8 cellular contexts compared by ENCODE assay signal in the genomic region with DNA sequence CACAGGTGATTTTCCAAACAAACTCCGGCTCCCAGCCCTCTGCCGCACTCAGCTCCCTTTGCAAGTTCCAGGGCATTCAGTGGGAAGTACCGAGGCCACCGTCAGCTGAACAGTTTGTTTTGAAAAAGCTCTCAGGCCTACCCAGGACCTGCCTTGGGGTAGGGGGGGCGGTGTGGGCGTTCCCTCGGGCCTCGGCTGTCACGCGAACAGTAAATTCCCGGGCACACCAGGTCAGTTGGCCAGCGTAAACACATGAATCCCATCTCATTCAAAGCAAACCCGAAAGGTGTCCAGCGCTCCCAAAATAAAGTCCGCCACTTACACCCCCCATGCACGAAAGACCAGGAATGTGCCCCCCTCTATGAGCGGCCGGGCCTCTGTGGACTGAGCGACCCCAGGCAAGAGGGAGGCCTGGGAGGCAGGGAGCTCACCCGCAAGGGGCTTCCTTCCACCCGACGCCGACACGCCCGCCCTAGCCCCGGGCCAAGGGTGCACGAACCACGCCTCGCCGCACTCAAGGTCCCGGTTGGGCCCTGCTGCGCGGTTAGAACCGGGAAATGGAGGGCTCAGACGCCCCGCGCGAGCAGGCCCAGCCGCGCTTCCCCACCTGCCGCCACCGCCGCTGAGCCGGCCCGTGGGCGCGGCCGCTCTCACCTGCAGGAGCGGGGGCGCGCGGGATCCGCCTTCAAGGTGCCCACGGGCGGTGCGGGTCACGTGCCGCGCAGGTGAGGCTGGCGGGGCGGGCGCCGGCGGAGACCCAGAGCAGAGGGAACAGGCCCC. TPM values are rescaled to one million over a fixed set of nuclear protein-coding genes. Genes with fewer than 3 reads are reported as not detected.
DNase-seq lines count a peak whose midpoint lies in the region; TF ChIP-seq lines count a peak whose summit lies in the region.

Gene WDSUB1 (minus strand): TSS at position 775 of the 780 bp plus-strand sequence. CDS start 3,634 bp downstream, outside the sequence.

- H4K5ac ChIP-seq in mesendoderm (ENCODE audit: low read length) = peak within 1 kb of the TSS; percentile 17

- no peak within 1 kb of the TSS for H2BK120ac ChIP-seq in mesendoderm (ENCODE audit: low read depth, low read length)

- H3K4me2 ChIP-seq in mesendoderm (ENCODE audit: low read length) = peak within 1 kb of the TSS; percentile 38

- WGBS in endodermal cell (ENCODE audit: insufficient coverage in 1 of 2, insufficient read length in 1 of 2), 2 experiments = 4 to 9% methylated on average over 13 to 64 of the region's 64 CpGs
- WGBS in mesendoderm (ENCODE audit: extremely low coverage, insufficient coverage, low lambda C conversion rate) = no CpG with 5 or more reads among the region's 64 CpGs

- peaks cover 2% of the 10 kb centered on the region for H3K36me3 Mint-ChIP-seq in activated CD4-positive, alpha-beta T cell treated with anti-CD3 and anti-CD28 coated beads, Interleukin-2, amount 10 ng/mL, durations not matched to agents 24 days and 14 days (ENCODE audit: low read depth)
- peaks cover 13% of the 10 kb centered on the region for H3K36me3 Mint-ChIP-seq in endodermal cell (ENCODE audit: low read depth)

- no peaks in the 10 kb centered on the region for H3K27me3 Mint-ChIP-seq in activated CD4-positive, alpha-beta T cell treated with anti-CD3 and anti-CD28 coated beads, Interleukin-2, amount 10 ng/mL, durations not matched to agents 24 days and 14 days
- no peaks in the 10 kb centered on the region for H3K27me3 Mint-ChIP-seq in endodermal cell (ENCODE audit: insufficient read depth)

- H3K4me1 ChIP-seq in endodermal cell (ENCODE audit: control insufficient read depth, insufficient read depth, low read length) (no peaks in the 10 kb centered on the region), mesendoderm (ENCODE audit: control insufficient read depth, low read depth, low read length) (peaks cover 2% of the 10 kb centered on the region)

- peak within 1 kb of the TSS; percentile 47 for H3K18ac ChIP-seq in mesendoderm (ENCODE audit: low read length)

- no peak within 1 kb of the TSS for H2AK5ac ChIP-seq in mesendoderm (ENCODE audit: low read length)

- CTCF ChIA-PET in HEK293T (lab: Yijun Ruan, JAX) = interaction anchor here (0.7 kb wide), 1 partner anchor 221 kb away, joined by 3 read pairs; no protein-coding TSS in a partner anchor

- H3K27ac ChIP-seq in endodermal cell (ENCODE audit: low read depth, low read length) (peak within 1 kb of the TSS; percentile 78), mesendoderm (ENCODE audit: low read depth, low read length) (peak within 1 kb of the TSS; percentile 74)

- intact Hi-C loops in activated CD4-positive, alpha-beta T cell treated with anti-CD3 and anti-CD28 coated beads, Interleukin-2, amount 10 ng/mL, durations not matched to agents 24 days and 14 days (cut with micrococcal nuclease) = loop anchor here (1.0 to 10.0 kb wide), 2 partner anchors 426 to 609 kb away; partner anchors contain the start of gene MARCHF7

- H3K27me3 ChIP-seq in endodermal cell (ENCODE audit: control insufficient read depth, insufficient read depth, low read length, poor library complexity, severe bottlenecking) (no peaks in the 10 kb centered on the region), mesendoderm (ENCODE audit: insufficient read depth, low read length, poor library complexity) (no peaks in the 10 kb centered on the region)

- no peak within 1 kb of the TSS for H2BK15ac ChIP-seq in mesendoderm (replicated peaks; ENCODE audit: low read depth)

- no peak within 1 kb of the TSS for H2BK5ac ChIP-seq in mesendoderm (ENCODE audit: low read length)

- H3K9me3 Mint-ChIP-seq in activated CD4-positive, alpha-beta T cell treated with anti-CD3 and anti-CD28 coated beads, Interleukin-2, amount 10 ng/mL, durations not matched to agents 24 days and 14 days = no peaks in the 10 kb centered on the region
- H3K9me3 Mint-ChIP-seq in endodermal cell = no peaks in the 10 kb centered on the region

- peaks cover 2% of the 10 kb centered on the region for H3K79me1 ChIP-seq in mesendoderm (ENCODE audit: low read length)

- no peak for TF ChIP-seq CTCF in endodermal cell (conservative IDR thresholded peaks at IDR 0.05)

- H3K4ac ChIP-seq in mesendoderm (ENCODE audit: low read depth, low read length) = peak within 1 kb of the TSS; percentile 77

- POLR2A ChIA-PET in HEK293T (lab: Yijun Ruan, JAX) = interaction anchor here (0.7 to 1.8 kb wide), 8 partner anchors 8 to 426 kb away, joined by 3 to 7 read pairs (median 3); partner anchors contain the start of genes MARCHF7 and TANC1

- peaks cover 13% of the 10 kb centered on the region for H3K36me3 ChIP-seq in endodermal cell (ENCODE audit: control insufficient read depth, insufficient read depth, low read length)
- no peaks in the 10 kb centered on the region for H3K36me3 ChIP-seq in mesendoderm (ENCODE audit: control insufficient read depth, insufficient read depth, low read length)

- peaks cover 18% of the 10 kb centered on the region for H3K4me1 Mint-ChIP-seq in activated CD4-positive, alpha-beta T cell treated with anti-CD3 and anti-CD28 coated beads, Interleukin-2, amount 10 ng/mL, durations not matched to agents 24 days and 14 days
- peaks cover 7% of the 10 kb centered on the region for H3K4me1 Mint-ChIP-seq in endodermal cell

- H3K23ac ChIP-seq in mesendoderm (ENCODE audit: low read length) = no peak within 1 kb of the TSS

- H3K4me3 ChIP-seq in endodermal cell (ENCODE audit: low read length) (peak within 1 kb of the TSS; percentile 88), mesendoderm (ENCODE audit: low read length) (peak within 1 kb of the TSS; percentile 74)

- no peaks in the 10 kb centered on the region for H3K79me2 ChIP-seq in mesendoderm (ENCODE audit: control insufficient read depth, insufficient read depth, low read length)

- H3K9ac ChIP-seq in endodermal cell (ENCODE audit: extremely low read depth, low read length, poor library complexity, severe bottlenecking) (peak within 1 kb of the TSS; percentile 90), mesendoderm (ENCODE audit: low read length) (peak within 1 kb of the TSS; percentile 82)

- peak within 1 kb of the TSS; percentile 90 for H3K56ac ChIP-seq in mesendoderm (ENCODE audit: low read length)

- peak within 1 kb of the TSS; percentile 96 for H4K8ac ChIP-seq in mesendoderm (ENCODE audit: low read depth, low read length)

- H3K27ac Mint-ChIP-seq in activated CD4-positive, alpha-beta T cell treated with anti-CD3 and anti-CD28 coated beads, Interleukin-2, amount 10 ng/mL, durations not matched to agents 24 days and 14 days = peak within 1 kb of the TSS; percentile 85
- H3K27ac Mint-ChIP-seq in endodermal cell = peak within 1 kb of the TSS; percentile 99

- H3K9me3 ChIP-seq in endodermal cell (ENCODE audit: control insufficient read depth, low read length) = no peaks in the 10 kb centered on the region

- DNase-seq in NCI-H1092 treated with DMSO at 0.1 percent for 48 hours (lab: John Stamatoyannopoulos, UW) = peak; percentile 26
- no peak for DNase-seq in NCI-H1092 (lab: John Stamatoyannopoulos, UW)
- peak; percentile 61 for DNase-seq in HEK293T (ENCODE audit: extremely low spot score)
- DNase-seq in NCI-H1105 (lab: John Stamatoyannopoulos, UW) = peak; percentile 43
- no peak for DNase-seq in activated CD4-positive, alpha-beta T cell treated with anti-CD3 and anti-CD28 coated beads, Interleukin-2, amount 10 ng/mL, durations not matched to agents 24 days and 14 days
- peak; percentile 85 for DNase-seq in endodermal cell
- peak; percentile 72 for DNase-seq in mesendoderm
- DNase-seq in stimulated activated naive CD4-positive, alpha-beta T cell treated with Interleukin-2 at 50 U/mL for 16 hours (lab: John Stamatoyannopoulos, UW) = peak; percentile 20

- H3K4me3 Mint-ChIP-seq in activated CD4-positive, alpha-beta T cell treated with anti-CD3 and anti-CD28 coated beads, Interleukin-2, amount 10 ng/mL, durations not matched to agents 24 days and 14 days = peak within 1 kb of the TSS; percentile 87
- H3K4me3 Mint-ChIP-seq in endodermal cell = peak within 1 kb of the TSS; percentile 82

TF ChIP-seq in HEK293T, 16 proteins besides CTCF, POLR2A, EP300 and RAD21:
- no peak for TF ChIP-seq ZNF384 (IDR thresholded peaks at IDR 0.05)
- peak; percentile 85 for TF ChIP-seq ARNT (IDR thresholded peaks at IDR 0.05)
- TF ChIP-seq L3MBTL2 (conservative IDR thresholded peaks at IDR 0.05) = peak; percentile 66
- TF ChIP-seq NFRKB (IDR thresholded peaks at IDR 0.05) = no peak
- TF ChIP-seq, protein P1, sequence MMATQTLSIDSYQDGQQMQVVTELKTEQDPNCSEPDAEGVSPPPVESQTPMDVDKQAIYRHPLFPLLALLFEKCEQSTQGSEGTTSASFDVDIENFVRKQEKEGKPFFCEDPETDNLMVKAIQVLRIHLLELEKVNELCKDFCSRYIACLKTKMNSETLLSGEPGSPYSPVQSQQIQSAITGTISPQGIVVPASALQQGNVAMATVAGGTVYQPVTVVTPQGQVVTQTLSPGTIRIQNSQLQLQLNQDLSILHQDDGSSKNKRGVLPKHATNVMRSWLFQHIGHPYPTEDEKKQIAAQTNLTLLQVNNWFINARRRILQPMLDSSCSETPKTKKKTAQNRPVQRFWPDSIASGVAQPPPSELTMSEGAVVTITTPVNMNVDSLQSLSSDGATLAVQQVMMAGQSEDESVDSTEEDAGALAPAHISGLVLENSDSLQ (IDR thresholded peaks at IDR 0.05) = 0 out of 2 replicates have a peak, but pooled peaks have one; percentile 16
- TF ChIP-seq FOXA1 (IDR thresholded peaks at IDR 0.05) = no peak

RNA-seq across cellular contexts. Expression of gene WDSUB1, which starts in this region (rescaled TPM):
- 5.6 and 5.7 TPM in 2 replicates for total RNA-seq in activated CD4-positive, alpha-beta T cell treated with anti-CD3 and anti-CD28 coated beads, Interleukin-2, amount 10 ng/mL, durations not matched to agents 24 days and 14 days
- 10 to 100 TPM; 10.7 to 14.7 TPM for total RNA-seq in endodermal cell
- polyA plus RNA-seq in endodermal cell (2013, experiment 1 of 2) = 7.1 TPM
- polyA plus RNA-seq in endodermal cell (2013, experiment 2 of 2) = 6.4 TPM
- polyA plus RNA-seq in mesendoderm (2013, experiment 1 of 2) = 4.6 TPM
- 5.2 TPM for polyA plus RNA-seq in mesendoderm (2013, experiment 2 of 2)

Comparison
In these comparisons a context has a peak if more than half of its experiments do, and no peak if none do; other contexts are left out.
1. DNase-seq: peak in NCI-H1092 treated with DMSO at 0.1 percent for 48 hours (single experiment), HEK293T (single experiment), NCI-H1105 (single experiment), endodermal cell (single experiment), mesendoderm (single experiment) and stimulated activated naive CD4-positive, alpha-beta T cell treated with Interleukin-2 at 50 U/mL for 16 hours (single experiment); none in NCI-H1092 (single experiment) and activated CD4-positive, alpha-beta T cell treated with anti-CD3 and anti-CD28 coated beads, Interleukin-2, amount 10 ng/mL, durations not matched to agents 24 days and 14 days (single experiment).